ENCODE assay signal across 2 cellular contexts in genomic region chr4:141654098-141654497, GRCh38.
TF ChIP-seq lines count a peak whose summit lies in the region.

No MANE protein-coding gene starts in this region.

TF ChIP-seq in K562, 482 proteins besides CTCF, POLR2A, EP300 and RAD21:
- TF ChIP-seq SOX6 (IDR thresholded peaks at IDR 0.05) (peak; percentile 90), MEIS2 (IDR thresholded peaks at IDR 0.05; ENCODE audit: partially characterized antibody) (peak; percentile 6), TOE1 (IDR thresholded peaks at IDR 0.05; ENCODE audit: borderline replicate concordance) (no peak), TOE1 (CRISPR knock-in tag; IDR thresholded peaks at IDR 0.05; ENCODE audit: borderline replicate concordance, low read depth) (no peak)

TF ChIP-seq in HepG2, 621 proteins besides CTCF, POLR2A, EP300 and RAD21:
- TF ChIP-seq SMC3 (IDR thresholded peaks at IDR 0.05; ENCODE audit: low read length) (peak; percentile 34; the same call in 1 of the 2 replicates), STAG1 (CRISPR knock-in tag; IDR thresholded peaks at IDR 0.05) (peak; percentile 49; the same call in 1 of the 2 replicates), BCL6 (CRISPR knock-in tag; IDR thresholded peaks at IDR 0.05) (peak; percentile 71), XRCC5 (optimal IDR thresholded peaks at IDR 0.05; ENCODE audit: low read length) (peak; percentile 17), TAF1 (CRISPR knock-in tag; IDR thresholded peaks at IDR 0.05) (no peak), ATF4 (CRISPR knock-in tag; IDR thresholded peaks at IDR 0.05) (no peak)
- TF ChIP-seq, protein P1, sequence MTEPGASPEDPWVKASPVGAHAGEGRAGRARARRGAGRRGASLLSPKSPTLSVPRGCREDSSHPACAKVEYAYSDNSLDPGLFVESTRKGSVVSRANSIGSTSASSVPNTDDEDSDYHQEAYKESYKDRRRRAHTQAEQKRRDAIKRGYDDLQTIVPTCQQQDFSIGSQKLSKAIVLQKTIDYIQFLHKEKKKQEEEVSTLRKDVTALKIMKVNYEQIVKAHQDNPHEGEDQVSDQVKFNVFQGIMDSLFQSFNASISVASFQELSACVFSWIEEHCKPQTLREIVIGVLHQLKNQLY (CRISPR knock-in tag; IDR thresholded peaks at IDR 0.05) = no peak
